8 cellular contexts compared by ENCODE assay signal in the genomic region with DNA sequence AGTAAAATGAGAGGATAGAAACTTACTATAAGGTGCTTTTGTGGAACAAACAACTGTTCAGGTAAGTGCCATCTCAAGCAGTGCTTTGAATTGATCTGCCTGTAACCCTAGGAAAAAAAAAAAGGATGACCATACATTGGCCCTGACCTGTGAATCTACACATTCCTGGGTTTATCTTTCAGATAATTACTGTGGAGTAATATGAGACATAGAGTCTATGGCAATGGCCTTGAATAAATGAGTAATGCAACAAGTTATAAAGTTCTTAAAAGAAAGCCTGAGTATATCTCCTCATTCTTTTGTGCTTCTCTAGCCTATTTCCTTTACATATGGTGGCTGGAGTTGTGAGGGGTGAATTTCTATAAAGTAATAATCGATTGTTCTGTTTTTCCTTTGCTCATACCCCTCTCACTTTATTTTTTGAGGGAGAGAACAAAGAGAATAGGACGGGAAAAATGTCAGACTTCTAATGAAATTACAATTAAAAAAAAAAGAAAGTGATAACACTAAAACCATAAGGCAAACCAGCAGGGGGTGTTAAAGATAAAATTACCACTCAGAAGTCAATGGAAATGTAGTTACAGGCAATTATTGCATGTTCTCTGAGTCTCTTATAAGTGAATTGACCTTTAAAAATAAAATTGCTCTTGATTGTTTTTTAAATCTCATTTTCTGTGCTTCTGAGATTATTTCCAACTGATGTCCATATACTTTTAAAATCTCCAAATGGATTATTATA. TPM values are rescaled to one million over a fixed set of nuclear protein-coding genes. Genes with fewer than 3 reads are reported as not detected.
DNase-seq lines count a peak whose midpoint lies in the region; ATAC-seq, FAIRE-seq and TF ChIP-seq lines count a peak whose summit lies in the region.

No MANE protein-coding gene starts in this region.

- H3K9me3 ChIP-seq in pancreas (no peaks in the 10 kb centered on the region), colonic mucosa (no peaks in the 10 kb centered on the region)

- no peak overlapping the region for H3K4me3 ChIP-seq in pancreas
- H3K4me3 ChIP-seq in colonic mucosa, result no peak overlapping the region

- H3K4me1 ChIP-seq in pancreas (peaks cover 0 to 12% (median 6%) of the 10 kb centered on the region in 3 donors), colonic mucosa (no peaks in the 10 kb centered on the region)

- peak in 3 of 4 donors; percentile 52 to 59 (median 55) for ATAC-seq in pancreas
- ATAC-seq in HG03378 (IDR thresholded peaks at IDR 0.05; ENCODE audit: unreplicated experiment), result no peak

- H3K9ac ChIP-seq in colonic mucosa (ENCODE audit: low read depth in 2 of 2, low read length in 2 of 2), result no peak overlapping the region

- H3K36me3 ChIP-seq in pancreas, result no peaks in the 10 kb centered on the region
- no peaks in the 10 kb centered on the region for H3K36me3 ChIP-seq in colonic mucosa

- TF ChIP-seq CTCF in pancreas (IDR thresholded peaks at IDR 0.05), result peak in 2 of 4 donors; percentile 19 to 21
- no peak for TF ChIP-seq CTCF in colonic mucosa (IDR thresholded peaks at IDR 0.05)

- H3K27ac ChIP-seq in pancreas (peak overlapping the region in 1 of 4 donors; percentile 0), colonic mucosa (no peak overlapping the region)

- DNase-seq in GM03348 (ENCODE audit: low spot score), result peak; percentile 41
- peak; percentile 27 for DNase-seq in MV-4-11 (lab: John Stamatoyannopoulos, UW)
- DNase-seq in dermis microvascular lymphatic vessel endothelial cell (ENCODE audit: low read depth in 2 of 2), result peak; percentile 45 to 68
- no peak for DNase-seq in pancreas
- DNase-seq in cerebellar nuclear complex (lab: John Stamatoyannopoulos, UW), result no peak
- no peak for DNase-seq in SW480 (ENCODE audit: low spot score)
- no peak for DNase-seq in colonic mucosa

- H3K27me3 ChIP-seq in pancreas (no peaks in the 10 kb centered on the region), colonic mucosa (no peaks in the 10 kb centered on the region)

- peak; percentile 13 for FAIRE-seq in pancreas (lab: Jason Lieb, UNC)

- intact Hi-C loops in pancreas (cut with DNase I), result loop anchor here in 1 of 3 donors (10.0 kb wide), 1 partner anchor 124 kb away; no protein-coding TSS in a partner anchor
- intact Hi-C loops in colonic mucosa (cut with DNase I), result loop anchor here (5.0 kb wide), 1 partner anchor 127 kb away; no protein-coding TSS in a partner anchor

- WGBS in pancreas, 2 donors, result 32 to 54% methylated on average over 2 of the region's 2 CpGs

RNA-seq across cellular contexts. Expression of a gene that starts 12.4 kb away (rescaled TPM):
- total RNA-seq in dermis microvascular lymphatic vessel endothelial cell (188 and 191 TPM in 2 replicates), pancreas (100 to 1,000 TPM; 338 to 735 (median 584) TPM), colonic mucosa (100 to 1,000 TPM; 718 to 936 TPM)
- 100 to 1,000 TPM; 226 to 459 TPM for polyA plus RNA-seq in pancreas

Comparison
In these comparisons a context has a peak if more than half of its experiments do, and no peak if none do; other contexts are left out.
1. DNase-seq: peak in GM03348 (single experiment), MV-4-11 (single experiment) and dermis microvascular lymphatic vessel endothelial cell (2 of 2); none in pancreas (0 of 6), cerebellar nuclear complex (0 of 2), SW480 (single experiment) and colonic mucosa (single experiment).